In genomic region chr16:7867831-7868230, GRCh38 we compare ENCODE assay signal across 16 cellular contexts.
DNase-seq lines count a peak whose midpoint lies in the region; ATAC-seq and TF ChIP-seq lines count a peak whose summit lies in the region.
"Had no signal": no experiment of that assay in that cellular context is flagged by ENCODE, and none has a peak within 500 bp of the region (broad histone marks: within the 10 kb centered on the region; RNA-seq: fewer than 3 reads in every experiment).

No MANE protein-coding gene starts in this region.

- no peak overlapping the region for H2BK15ac ChIP-seq in mesendoderm (replicated peaks; ENCODE audit: low read depth)

- no peak overlapping the region for H3K4me2 ChIP-seq in mesendoderm (ENCODE audit: low read length)
- H3K4me2 ChIP-seq: BLaER1, GM23338 had no signal

- no peak overlapping the region for H2AK5ac ChIP-seq in mesendoderm (ENCODE audit: low read length)

- no peak for ATAC-seq in HG03439 (IDR thresholded peaks at IDR 0.05; ENCODE audit: unreplicated experiment)
- ATAC-seq in GM21381 (IDR thresholded peaks at IDR 0.05; ENCODE audit: unreplicated experiment): no peak

- CTCF ChIA-PET in GM10248 (lab: Yijun Ruan, JAX): no interaction called here

- H3K4me1 ChIP-seq in mesendoderm (ENCODE audit: control insufficient read depth, low read depth, low read length): peaks cover 3% of the 10 kb centered on the region
- H3K4me1 ChIP-seq: BLaER1 had no signal

- in situ Hi-C loops in Caki2 (cut with HindIII; ENCODE audit: low pct_unique_long_range_greater_than_20kb, low sequenced_read_pairs): no loop called here

- WGBS in mesendoderm (ENCODE audit: extremely low coverage, insufficient coverage, low lambda C conversion rate): no CpG with 5 or more reads among the region's 1 CpG

- no peaks in the 10 kb centered on the region for H3K79me1 ChIP-seq in mesendoderm (ENCODE audit: low read length)

- no peak overlapping the region for H3K9ac ChIP-seq in mesendoderm (ENCODE audit: low read length)
- H3K9ac ChIP-seq: BLaER1 had no signal

- H3K18ac ChIP-seq in mesendoderm (ENCODE audit: low read length): no peak overlapping the region

- no peak overlapping the region for H2BK5ac ChIP-seq in mesendoderm (ENCODE audit: low read length)

- no peak for TF ChIP-seq CTCF in GM10248 (IDR thresholded peaks at IDR 0.05; ENCODE audit: control extremely low read depth, extremely low read depth, low read depth, missing control alignments)

- no peak overlapping the region for H3K4ac ChIP-seq in mesendoderm (ENCODE audit: low read depth, low read length)

- H3K4me3 ChIP-seq in mesendoderm (ENCODE audit: low read length): no peak overlapping the region
- H3K4me3 ChIP-seq: BLaER1 had no signal

- no peaks in the 10 kb centered on the region for H3K36me3 ChIP-seq in mesendoderm (ENCODE audit: control insufficient read depth, insufficient read depth, low read length)
- H3K36me3 ChIP-seq: BLaER1 had no signal

- H3K27ac ChIP-seq in mesendoderm (ENCODE audit: low read depth, low read length): no peak overlapping the region
- H3K27ac ChIP-seq: BLaER1 had no signal

- POLR2A ChIA-PET in GM10248 (lab: Yijun Ruan, JAX): no interaction called here

- H3K79me2 ChIP-seq in mesendoderm (ENCODE audit: control insufficient read depth, insufficient read depth, low read length): no peaks in the 10 kb centered on the region

- H4K8ac ChIP-seq in mesendoderm (ENCODE audit: low read depth, low read length): no peak overlapping the region

- H3K56ac ChIP-seq in mesendoderm (ENCODE audit: low read length): no peak overlapping the region

- peak; percentile 3 for DNase-seq in Caki2 (ENCODE audit: low read depth)
- DNase-seq in M059J (ENCODE audit: low read depth): peak; percentile 41
- DNase-seq in RPMI7951 (ENCODE audit: low read depth): peak; percentile 14
- peak; percentile 89 for DNase-seq in mesendoderm
- no peak for DNase-seq in kidney tubule cell (ENCODE audit: low spot score)
- DNase-seq in GM10248 (ENCODE audit: extremely low spot score): no peak
- DNase-seq: 8988T; Calu3; CD4-positive, alpha-beta memory T cell; DMS79 treated with DMSO at 0.1 percent for 48 hours; EL; HCEC 1CT had no signal

- H4K5ac ChIP-seq in mesendoderm (ENCODE audit: low read length): no peak overlapping the region

- no peaks in the 10 kb centered on the region for H3K27me3 ChIP-seq in mesendoderm (ENCODE audit: insufficient read depth, low read length, poor library complexity)
- H3K27me3 ChIP-seq: BLaER1 had no signal

- H2BK120ac ChIP-seq in mesendoderm (ENCODE audit: low read depth, low read length): no peak overlapping the region

- no peak overlapping the region for H3K23ac ChIP-seq in mesendoderm (ENCODE audit: low read length)

Comparison
In these comparisons a context has a peak if more than half of its experiments do, and no peak if none do; other contexts are left out.
1. DNase-seq: peak in Caki2 (single experiment), M059J (single experiment), RPMI7951 (single experiment) and mesendoderm (single experiment); none in kidney tubule cell (single experiment) and GM10248 (single experiment).